Comparison of ENCODE assay signal across 8 cellular contexts in the genomic region with DNA sequence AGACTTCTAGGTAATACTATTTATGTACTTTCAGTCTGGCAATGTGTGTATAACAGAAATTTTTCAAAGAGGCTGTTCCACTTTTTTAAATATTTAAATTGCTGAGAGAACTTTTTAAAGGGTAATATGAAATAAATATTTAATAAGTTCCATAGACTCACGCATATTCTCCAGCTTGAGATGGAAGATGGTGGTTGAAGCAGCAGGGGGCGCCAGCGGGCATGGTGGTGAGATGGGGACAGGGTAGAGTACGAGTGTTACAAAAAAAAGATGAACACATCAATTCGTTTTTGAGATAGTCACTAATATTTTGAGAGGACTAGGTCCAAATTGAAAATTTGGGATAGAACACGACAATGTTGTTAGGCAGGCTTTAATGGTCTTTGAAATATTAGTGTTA.
A peak's percentile ranks its signal among the peaks of the same experiment; 100 is the strongest.
DNase-seq lines count a peak whose midpoint lies in the region; ATAC-seq and TF ChIP-seq lines count a peak whose summit lies in the region.

No MANE protein-coding gene starts in this region.

- H4K91ac ChIP-seq in IMR-90 (ENCODE audit: insufficient read depth, low read depth, low read length): no peak overlapping the region

- H3K4ac ChIP-seq in IMR-90 (ENCODE audit: low read depth, low read length): no peak overlapping the region

- H4K8ac ChIP-seq in IMR-90 (ENCODE audit: low read depth in 2 of 2, low read length in 2 of 2): no peak overlapping the region

- H3K56ac ChIP-seq in IMR-90 (ENCODE audit: extremely low read depth, insufficient read depth, low read length): no peak overlapping the region

- WGBS in IMR-90 (ENCODE audit: extremely low coverage in 2 of 2, insufficient read length in 1 of 2), 2 experiments: 46% methylated on average over 3 of the region's 6 CpGs; no CpG with 5 or more reads in 1 of the 2 experiments

- no peak overlapping the region for H2BK120ac ChIP-seq in IMR-90 (ENCODE audit: low read depth, low read length)

- no peak for TF ChIP-seq POLR2A in IMR-90 (IDR thresholded peaks at IDR 0.05; ENCODE audit: low read depth, low read length)

- DNase-seq in SIG-M5 treated with dmso at 0.1 percent for 504 hours (lab: John Stamatoyannopoulos, UW; ENCODE audit: unreplicated experiment): peak; percentile 64
- no peak for DNase-seq in SIG-M5 (lab: John Stamatoyannopoulos, UW)
- no peak for DNase-seq in IMR-90
- no peak for DNase-seq in chondrocyte (ENCODE audit: low spot score)
- peak in 9 of 10 donors; percentile 3 to 62 (median 18) for DNase-seq in naive thymus-derived CD8-positive, alpha-beta T cell
- no peak for DNase-seq in DMS114 treated with DMSO at 0.1 percent for 48 hours (lab: John Stamatoyannopoulos, UW; ENCODE audit: unreplicated experiment)
- no peak for DNase-seq in dedifferentiated amniotic fluid mesenchymal stem cell (ENCODE audit: extremely low spot score)

- 0 out of 2 replicates have a peak, but pooled peaks have one; percentile 25 for TF ChIP-seq RAD21 in IMR-90 (IDR thresholded peaks at IDR 0.05; ENCODE audit: low read length)

- no peak overlapping the region for H3K27ac Mint-ChIP-seq in chondrocyte (ENCODE audit: unreplicated experiment)
- no peak overlapping the region for H3K27ac Mint-ChIP-seq in naive thymus-derived CD8-positive, alpha-beta T cell

- H3K27me3 Mint-ChIP-seq in chondrocyte (ENCODE audit: low read depth): no peaks in the 10 kb centered on the region
- peaks cover 5 to 24% (median 10%) of the 10 kb centered on the region in 5 donors for H3K27me3 Mint-ChIP-seq in naive thymus-derived CD8-positive, alpha-beta T cell

- no peak overlapping the region for H2AK9ac ChIP-seq in IMR-90 (replicated peaks; ENCODE audit: low read depth, low read length, poor library complexity)

- peaks cover 8% of the 10 kb centered on the region for H3K4me1 Mint-ChIP-seq in chondrocyte (ENCODE audit: low read depth)
- H3K4me1 Mint-ChIP-seq in naive thymus-derived CD8-positive, alpha-beta T cell: no peaks in the 10 kb centered on the region

- no peak overlapping the region for H2AK5ac ChIP-seq in IMR-90 (ENCODE audit: low read depth, low read length)

- H3K27me3 ChIP-seq in IMR-90 (ENCODE audit: control insufficient read depth, insufficient read depth, low read length): no peaks in the 10 kb centered on the region; the same call in 1 of the 2 replicates

- intact Hi-C loops in IMR-90 (cut with micrococcal nuclease): loop anchor here (5.0 kb wide), 1 partner anchor 825 kb away; no protein-coding TSS in a partner anchor

- no peaks in the 10 kb centered on the region for H4K20me1 ChIP-seq in IMR-90 (ENCODE audit: insufficient read depth, low read length)

- no peak overlapping the region for H3K23ac ChIP-seq in IMR-90 (ENCODE audit: low read depth, low read length)

- no peak overlapping the region for H4K5ac ChIP-seq in IMR-90 (ENCODE audit: low read depth, low read length)

- no peak overlapping the region for H2AFZ ChIP-seq in IMR-90 (replicated peaks; ENCODE audit: low read length, poor library complexity)

- H3K9me3 ChIP-seq in IMR-90 (ENCODE audit: control insufficient read depth, insufficient read depth, low read length): no peaks in the 10 kb centered on the region

- H3K4me3 Mint-ChIP-seq in chondrocyte (ENCODE audit: unreplicated experiment): no peak overlapping the region
- no peak overlapping the region for H3K4me3 Mint-ChIP-seq in naive thymus-derived CD8-positive, alpha-beta T cell

- no peak overlapping the region for H3K9ac ChIP-seq in IMR-90 (ENCODE audit: low read depth, low read length)

- dilution Hi-C loops in IMR-90 (cut with HindIII; ENCODE audit: low sequenced_read_pairs, unreplicated experiment): no loop called here

- H2BK15ac ChIP-seq in IMR-90 (ENCODE audit: low read depth, low read length): no peak overlapping the region

- H3K4me3 ChIP-seq in IMR-90 (ENCODE audit: insufficient read depth, low read depth, low read length) (no peak overlapping the region), WI38 (ENCODE audit: low read depth, low read length) (no peak overlapping the region)

- in situ Hi-C loops in IMR-90 (cut with MboI; ENCODE audit: low sequenced_read_pairs): no loop called here

- H3K9me1 ChIP-seq in IMR-90 (ENCODE audit: insufficient read depth, low read length): no peaks in the 10 kb centered on the region

- no peaks in the 10 kb centered on the region for H3K36me3 ChIP-seq in IMR-90 (ENCODE audit: control insufficient read depth, insufficient read depth, low read length)

- TF ChIP-seq CTCF in IMR-90 (conservative IDR thresholded peaks at IDR 0.05; ENCODE audit: low read depth, low read length) (peak; percentile 37; the same call in 1 of the 2 replicates), WI38 (IDR thresholded peaks at IDR 0.05; ENCODE audit: low read depth, low read length) (peak; percentile 50), chondrocyte (IDR thresholded peaks at IDR 0.05) (peak; percentile 62)

- no peaks in the 10 kb centered on the region for H3K36me3 Mint-ChIP-seq in chondrocyte (ENCODE audit: low read depth)
- peaks cover 0 to 4% (median 0%) of the 10 kb centered on the region in 3 donors for H3K36me3 Mint-ChIP-seq in naive thymus-derived CD8-positive, alpha-beta T cell

- no peak for ATAC-seq in IMR-90 (ENCODE audit: low read depth)
- ATAC-seq in naive thymus-derived CD8-positive, alpha-beta T cell: peak in 1 of 2 donors; percentile 29

- no peak overlapping the region for H3K18ac ChIP-seq in IMR-90 (ENCODE audit: low read depth, low read length)

- POLR2A ChIA-PET in IMR-90 (lab: Charles Lee; ENCODE audit: unreplicated experiment): no interaction called here
- POLR2A ChIA-PET in naive thymus-derived CD8-positive, alpha-beta T cell (lab: Charles Lee): interaction anchor here (0.8 kb wide), 1 partner anchor 80 kb away, joined by 3 read pairs; a partner anchor contains a TSS

- H3K79me1 ChIP-seq in IMR-90 (ENCODE audit: low read depth in 1 of 2, low read length in 2 of 2): no peaks in the 10 kb centered on the region

- CTCF ChIA-PET in IMR-90 (lab: Yijun Ruan, JAX): interaction anchor here (1.1 to 2.0 kb wide), 2 partner anchors 10 to 13 kb away, joined by 3 to 4 read pairs; no protein-coding TSS in a partner anchor

- peaks cover under 1% of the 10 kb centered on the region for H3K9me3 Mint-ChIP-seq in chondrocyte (ENCODE audit: low read depth)
- no peaks in the 10 kb centered on the region for H3K9me3 Mint-ChIP-seq in naive thymus-derived CD8-positive, alpha-beta T cell

- BruUV-seq in IMR-90 (replicated peaks; lab: Mats Ljungman, UMichigan): no TSS peak

- H3K4me1 ChIP-seq in IMR-90 (ENCODE audit: control insufficient read depth, insufficient read depth, low read length): no peaks in the 10 kb centered on the region

- H3K4me2 ChIP-seq in IMR-90 (ENCODE audit: low read depth, low read length): no peak overlapping the region

- no peak overlapping the region for H2BK5ac ChIP-seq in IMR-90 (ENCODE audit: low read depth, low read length, poor library complexity, severe bottlenecking)

- H2BK20ac ChIP-seq in IMR-90 (ENCODE audit: low read depth, low read length): no peak overlapping the region

- H3K14ac ChIP-seq in IMR-90 (replicated peaks; ENCODE audit: low read depth, low read length): no peak overlapping the region

- no peak overlapping the region for H3K27ac ChIP-seq in IMR-90 (ENCODE audit: insufficient read depth, low read length)

TF ChIP-seq in IMR-90, 13 proteins besides CTCF, POLR2A, EP300 and RAD21:
- TF ChIP-seq, protein P1, sequence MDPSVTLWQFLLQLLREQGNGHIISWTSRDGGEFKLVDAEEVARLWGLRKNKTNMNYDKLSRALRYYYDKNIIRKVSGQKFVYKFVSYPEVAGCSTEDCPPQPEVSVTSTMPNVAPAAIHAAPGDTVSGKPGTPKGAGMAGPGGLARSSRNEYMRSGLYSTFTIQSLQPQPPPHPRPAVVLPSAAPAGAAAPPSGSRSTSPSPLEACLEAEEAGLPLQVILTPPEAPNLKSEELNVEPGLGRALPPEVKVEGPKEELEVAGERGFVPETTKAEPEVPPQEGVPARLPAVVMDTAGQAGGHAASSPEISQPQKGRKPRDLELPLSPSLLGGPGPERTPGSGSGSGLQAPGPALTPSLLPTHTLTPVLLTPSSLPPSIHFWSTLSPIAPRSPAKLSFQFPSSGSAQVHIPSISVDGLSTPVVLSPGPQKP (IDR thresholded peaks at IDR 0.05; ENCODE audit: borderline replicate concordance, low read depth, low read length): no peak
- TF ChIP-seq SMC3 (IDR thresholded peaks at IDR 0.05; ENCODE audit: low read depth, low read length): peak; percentile 42

Comparison
In these comparisons a context has a peak if more than half of its experiments do, and no peak if none do; other contexts are left out.
1. DNase-seq: peak in SIG-M5 treated with dmso at 0.1 percent for 504 hours (single experiment) and naive thymus-derived CD8-positive, alpha-beta T cell (9 of 10); none in SIG-M5 (single experiment), IMR-90 (single experiment), chondrocyte (single experiment), DMS114 treated with DMSO at 0.1 percent for 48 hours (single experiment) and dedifferentiated amniotic fluid mesenchymal stem cell (single experiment).
2. Peak in every context shown above with its lines, with median percentiles within 50 percentile points of each other: CTCF ChIP-seq.